Comparison of ENCODE assay signal across 8 cellular contexts in genomic region chr13:93248627-93249047, GRCh38. TPM values are rescaled to one million over a fixed set of nuclear protein-coding genes. Genes with fewer than 3 reads are reported as not detected.
A peak's percentile ranks its signal among the peaks of the same experiment; 100 is the strongest.
DNase-seq lines count a peak whose midpoint lies in the region; ATAC-seq lines count a peak whose summit lies in the region.

No MANE protein-coding gene starts in this region.

- H3K4me3 ChIP-seq in Jurkat, Clone E6-1 (ENCODE audit: low read length): no peak overlapping the region
- no peak overlapping the region for H3K4me3 ChIP-seq in SJCRH30

- H3K27ac ChIP-seq in SJCRH30: peak overlapping the region; percentile 41

- H3K27me3 ChIP-seq in SJCRH30: no peaks in the 10 kb centered on the region

- peaks cover 8% of the 10 kb centered on the region; the same call in 1 of the 2 replicates for H3K4me1 ChIP-seq in SJCRH30

- no peaks in the 10 kb centered on the region for H3K9me3 ChIP-seq in SJCRH30 (replicated peaks)

- H3K36me3 ChIP-seq in SJCRH30: 0 out of 2 replicates have a peak, but pooled peaks cover 2% of the 10 kb centered on the region

- in situ Hi-C loops in ACHN (cut with HindIII; ENCODE audit: low pct_ligation_motif_present, low pct_unique_long_range_greater_than_20kb, low sequenced_read_pairs): loop anchor here (25.0 kb wide), 1 partner anchor 1114 kb away; no protein-coding TSS in a partner anchor

- no peak for ATAC-seq in HG03354 (IDR thresholded peaks at IDR 0.05; ENCODE audit: poor library complexity, severe bottlenecking, unreplicated experiment)

- peak; percentile 93 for DNase-seq in ACHN
- peak; percentile 4 for DNase-seq in Jurkat, Clone E6-1 (ENCODE audit: low read depth, low spot score)
- DNase-seq in SJCRH30: peak; percentile 45 to 59
- peak; percentile 85 for DNase-seq in islet precursor cell
- no peak for DNase-seq in stimulated activated CD4-positive, alpha-beta T cell treated with anti-CD3 and anti-CD28 coated beads, Interleukin-4, amount 100 ng/mL, for 4 hours
- DNase-seq in effector CD8-positive, alpha-beta T cell (lab: John Stamatoyannopoulos, UW): no peak
- no peak for DNase-seq in AG08395 (ENCODE audit: low spot score)

RNA-seq across cellular contexts. Expression of gene GPC6, which starts 22.0 kb away (rescaled TPM):
- polyA plus RNA-seq in Jurkat, Clone E6-1 (2012; ENCODE audit: insufficient read depth, insufficient read length): 5.0 TPM
- 19.5 and 21.1 TPM in 2 replicates for total RNA-seq in SJCRH30 (2014; rRNA removed; shearing (Covaris generic))

Comparison
In these comparisons a context has a peak if more than half of its experiments do, and no peak if none do; other contexts are left out.
1. DNase-seq: peak in ACHN (single experiment), Jurkat, Clone E6-1 (single experiment), SJCRH30 (2 of 2) and islet precursor cell (single experiment); none in stimulated activated CD4-positive, alpha-beta T cell treated with anti-CD3 and anti-CD28 coated beads, Interleukin-4, amount 100 ng/mL, for 4 hours (0 of 2), effector CD8-positive, alpha-beta T cell (single experiment) and AG08395 (single experiment).